Comparison of ENCODE assay signal across 9 cellular contexts in the genomic region with DNA sequence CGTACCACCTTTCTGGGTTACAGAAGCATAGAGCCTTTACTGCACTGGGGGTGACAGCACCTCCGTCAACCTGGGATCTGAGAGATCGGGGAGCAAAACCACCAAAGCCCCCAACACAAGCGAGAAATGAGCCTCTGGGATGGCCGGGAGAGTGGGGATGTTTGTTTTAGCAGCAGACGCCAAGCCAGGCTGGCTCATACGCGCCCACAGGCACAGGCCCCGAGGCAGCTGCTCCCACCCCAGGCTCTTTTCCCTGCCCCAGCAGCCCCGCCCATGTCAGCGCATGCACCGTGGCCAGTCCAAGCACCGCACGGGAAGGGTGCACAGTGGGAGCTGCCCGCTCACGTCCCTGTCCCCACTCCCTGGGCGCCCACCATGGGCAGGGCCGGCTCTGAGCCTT. TPM values are rescaled to one million over a fixed set of nuclear protein-coding genes. Genes with fewer than 3 reads are reported as not detected.
"Had no signal": no experiment of that assay in that cellular context is flagged by ENCODE, and none has a peak within 500 bp of the region (broad histone marks: within the 10 kb centered on the region; RNA-seq: fewer than 3 reads in every experiment).

No MANE protein-coding gene starts in this region.

- H3K27ac ChIP-seq: breast epithelium, psoas muscle had no signal

- H3K27me3 ChIP-seq: breast epithelium, stomach had no signal

- H3K27me3 Mint-ChIP-seq: activated naive CD4-positive, alpha-beta T cell treated with anti-CD3 and anti-CD28 coated beads, Interleukin-2, amount 50 U/mL, for 24 hours had no signal

- H3K4me3 ChIP-seq: breast epithelium, psoas muscle, stomach had no signal

- DNase-seq: mammary epithelial cell, psoas muscle, stomach, T1000 had no signal

- H3K27ac Mint-ChIP-seq: activated naive CD4-positive, alpha-beta T cell treated with anti-CD3 and anti-CD28 coated beads, Interleukin-2, amount 50 U/mL, for 24 hours had no signal

- H3K4me3 Mint-ChIP-seq: activated naive CD4-positive, alpha-beta T cell treated with anti-CD3 and anti-CD28 coated beads, Interleukin-2, amount 50 U/mL, for 24 hours; nephron had no signal

- H3K9me3 ChIP-seq: breast epithelium, psoas muscle, stomach had no signal

- H3K36me3 ChIP-seq: breast epithelium had no signal

- H3K9me3 Mint-ChIP-seq: activated naive CD4-positive, alpha-beta T cell treated with anti-CD3 and anti-CD28 coated beads, Interleukin-2, amount 50 U/mL, for 24 hours; nephron had no signal

RNA-seq across cellular contexts. Expression of a gene that starts 16.5 kb away (rescaled TPM):
- total RNA-seq: cerebellum, fibroblast of villous mesenchyme had no signal
